ENCODE assay signal across 18 cellular contexts in the genomic region with DNA sequence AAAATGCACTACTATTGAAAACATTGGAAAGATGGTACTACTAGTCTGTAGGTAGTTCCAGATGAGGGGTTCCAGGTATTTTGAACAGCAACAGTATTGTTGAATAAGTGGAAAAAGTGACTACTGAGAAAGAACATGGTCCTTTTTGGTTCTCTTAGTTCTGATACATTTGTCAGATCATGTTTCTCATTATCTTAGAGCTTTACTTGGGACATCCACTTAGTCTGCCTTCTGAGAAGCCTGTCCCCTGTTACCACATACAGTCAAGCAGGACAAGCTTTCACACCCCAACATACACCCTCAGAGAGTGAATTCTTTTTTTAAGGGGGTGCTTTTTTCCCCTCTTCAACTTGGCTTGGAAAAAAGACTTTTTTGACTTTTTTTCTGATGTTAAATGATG. TPM values are rescaled to one million over a fixed set of nuclear protein-coding genes. Genes with fewer than 3 reads are reported as not detected.
DNase-seq lines count a peak whose midpoint lies in the region; ATAC-seq and TF ChIP-seq lines count a peak whose summit lies in the region.
"Had no signal": no experiment of that assay in that cellular context is flagged by ENCODE, and none has a peak within 500 bp of the region (broad histone marks: within the 10 kb centered on the region; RNA-seq: fewer than 3 reads in every experiment).

No MANE protein-coding gene starts in this region.

- no peak overlapping the region for H3K4me2 ChIP-seq in SK-N-SH

- H3F3A ChIP-seq in SK-N-SH (replicated peaks; ENCODE audit: insufficient read depth): peaks cover 12% of the 10 kb centered on the region

- POLR2A ChIA-PET in activated CD8-positive, alpha-beta T cell treated with anti-CD3 and anti-CD28 coated beads for 36 hours (lab: Charles Lee): interaction anchor here (0.6 to 1.0 kb wide), 2 partner anchors 9 to 38 kb away, joined by 3 read pairs; no protein-coding TSS in a partner anchor
- POLR2A ChIA-PET in activated CD8-positive, alpha-beta T cell treated with anti-CD3 and anti-CD28 coated beads, Interleukin-2, amount 10 ng/mL, durations not matched to agents 7 days and 5 days (lab: Charles Lee): no interaction called here
- POLR2A ChIA-PET in Panc1 (lab: Charles Lee): no interaction called here
- POLR2A ChIA-PET in SK-N-SH (lab: Yijun Ruan, JAX): no interaction called here

- DNase-seq in activated CD8-positive, alpha-beta T cell treated with anti-CD3 and anti-CD28 coated beads for 36 hours: no peak
- no peak for DNase-seq in activated CD8-positive, alpha-beta T cell treated with anti-CD3 and anti-CD28 coated beads, Interleukin-2, amount 10 ng/mL, durations not matched to agents 7 days and 5 days
- no peak for DNase-seq in Panc1 (ENCODE audit: low read depth, low spot score)
- peak; percentile 38 for DNase-seq in myocyte (ENCODE audit: low read depth)
- no peak for DNase-seq in thyroid gland
- DNase-seq in SK-N-SH: no peak
- DNase-seq: AML-193, DMS53, GDM1, Karpas-422, NCI-H1417 treated with DMSO at 0.1 percent for 48 hours, NCI-H187, NCI-H446, NCI-H526 had no signal

- CTCF ChIA-PET in activated CD8-positive, alpha-beta T cell treated with anti-CD3 and anti-CD28 coated beads for 36 hours (lab: Charles Lee): interaction anchor here (2.9 kb wide), 1 partner anchor 64 kb away, joined by 14 read pairs; no protein-coding TSS in a partner anchor
- CTCF ChIA-PET in activated CD8-positive, alpha-beta T cell treated with anti-CD3 and anti-CD28 coated beads, Interleukin-2, amount 10 ng/mL, durations not matched to agents 7 days and 5 days (lab: Charles Lee): interaction anchor here (1.4 to 2.3 kb wide), 3 partner anchors 28 to 72 kb away, joined by 4 to 11 read pairs (median 8); no protein-coding TSS in a partner anchor
- CTCF ChIA-PET in Panc1 (lab: Charles Lee): interaction anchor here (1.4 kb wide), 1 partner anchor 29 kb away, joined by 3 read pairs; no protein-coding TSS in a partner anchor
- CTCF ChIA-PET in SK-N-SH (lab: Yijun Ruan, JAX): interaction anchor here (1.6 kb wide), 1 partner anchor 28 kb away, joined by 7 read pairs; no protein-coding TSS in a partner anchor

- H3K4me3 Mint-ChIP-seq in activated CD8-positive, alpha-beta T cell treated with anti-CD3 and anti-CD28 coated beads for 36 hours: no peak overlapping the region
- no peak overlapping the region for H3K4me3 Mint-ChIP-seq in activated CD8-positive, alpha-beta T cell treated with anti-CD3 and anti-CD28 coated beads, Interleukin-2, amount 10 ng/mL, durations not matched to agents 7 days and 5 days

- H3K4me1 Mint-ChIP-seq in activated CD8-positive, alpha-beta T cell treated with anti-CD3 and anti-CD28 coated beads for 36 hours (ENCODE audit: low read depth): peaks cover 26% of the 10 kb centered on the region
- H3K4me1 Mint-ChIP-seq in activated CD8-positive, alpha-beta T cell treated with anti-CD3 and anti-CD28 coated beads, Interleukin-2, amount 10 ng/mL, durations not matched to agents 7 days and 5 days (ENCODE audit: low read depth): peaks cover 2% of the 10 kb centered on the region

- H3K4me3 ChIP-seq in Panc1 (ENCODE audit: low read depth in 2 of 2, low read length in 2 of 2) (no peak overlapping the region), thyroid gland (replicated peaks in 1 of 3) (no peak overlapping the region), SK-N-SH (ENCODE audit: low read depth in 2 of 2, low read length in 1 of 2) (no peak overlapping the region)
- H3K4me3 ChIP-seq: SJSA1 had no signal

- H3K9me2 ChIP-seq in SK-N-SH: no peaks in the 10 kb centered on the region

- H3K36me3 ChIP-seq in Panc1 (ENCODE audit: control insufficient read depth, insufficient read depth, low read length): no peaks in the 10 kb centered on the region
- H3K36me3 ChIP-seq in thyroid gland: no peaks in the 10 kb centered on the region
- no peaks in the 10 kb centered on the region for H3K36me3 ChIP-seq in SK-N-SH (replicated peaks in 1 of 2; ENCODE audit: control insufficient read depth in 1 of 2, insufficient read depth in 2 of 2, low read length in 1 of 2)
- H3K36me3 ChIP-seq: SJSA1 had no signal

- H3K9me3 Mint-ChIP-seq in activated CD8-positive, alpha-beta T cell treated with anti-CD3 and anti-CD28 coated beads for 36 hours: no peaks in the 10 kb centered on the region
- H3K9me3 Mint-ChIP-seq in activated CD8-positive, alpha-beta T cell treated with anti-CD3 and anti-CD28 coated beads, Interleukin-2, amount 10 ng/mL, durations not matched to agents 7 days and 5 days (ENCODE audit: insufficient read depth): no peaks in the 10 kb centered on the region

- no peak overlapping the region for H2AFZ ChIP-seq in SK-N-SH (ENCODE audit: low read depth)

- BruUV-seq in Panc1 (replicated peaks; lab: Mats Ljungman, UMichigan): no TSS peak

- peaks cover 94% of the 10 kb centered on the region for H3K79me2 ChIP-seq in SK-N-SH (ENCODE audit: insufficient read depth)

- H3K27ac Mint-ChIP-seq in activated CD8-positive, alpha-beta T cell treated with anti-CD3 and anti-CD28 coated beads for 36 hours: no peak overlapping the region
- no peak overlapping the region for H3K27ac Mint-ChIP-seq in activated CD8-positive, alpha-beta T cell treated with anti-CD3 and anti-CD28 coated beads, Interleukin-2, amount 10 ng/mL, durations not matched to agents 7 days and 5 days

- H3K4me1 ChIP-seq in Panc1 (ENCODE audit: control insufficient read depth, insufficient read depth, low read length) (peaks cover 65% of the 10 kb centered on the region), thyroid gland (peaks cover 81 to 89% of the 10 kb centered on the region in 2 donors), SK-N-SH (ENCODE audit: control insufficient read depth in 1 of 2, insufficient read depth in 2 of 2, low read depth in 1 of 2, low read length in 1 of 2) (peaks cover 5 to 34% of the 10 kb centered on the region in 2 experiments; a peak in 3 of 4 replicates)

- no peaks in the 10 kb centered on the region for H3K27me3 Mint-ChIP-seq in activated CD8-positive, alpha-beta T cell treated with anti-CD3 and anti-CD28 coated beads for 36 hours
- peaks cover 6% of the 10 kb centered on the region for H3K27me3 Mint-ChIP-seq in activated CD8-positive, alpha-beta T cell treated with anti-CD3 and anti-CD28 coated beads, Interleukin-2, amount 10 ng/mL, durations not matched to agents 7 days and 5 days (ENCODE audit: low read depth)

- TF ChIP-seq CTCF in activated CD8-positive, alpha-beta T cell treated with anti-CD3 and anti-CD28 coated beads for 36 hours (IDR thresholded peaks at IDR 0.05): no peak
- TF ChIP-seq CTCF in Panc1 (IDR thresholded peaks at IDR 0.05): no peak
- TF ChIP-seq CTCF in thyroid gland (IDR thresholded peaks at IDR 0.05): no peak
- no peak for TF ChIP-seq CTCF in SK-N-SH (IDR thresholded peaks at IDR 0.05)

- no peak for TF ChIP-seq RAD21 in SK-N-SH (IDR thresholded peaks at IDR 0.05; ENCODE audit: low read length)

- TF ChIP-seq POLR2A in thyroid gland (IDR thresholded peaks at IDR 0.05): no peak

- H3K27me3 ChIP-seq in Panc1 (ENCODE audit: control insufficient read depth, insufficient read depth, low read length): no peaks in the 10 kb centered on the region
- no peaks in the 10 kb centered on the region for H3K27me3 ChIP-seq in thyroid gland
- no peaks in the 10 kb centered on the region for H3K27me3 ChIP-seq in SK-N-SH (ENCODE audit: insufficient read depth)
- H3K27me3 ChIP-seq: SJSA1 had no signal

- peaks cover 40% of the 10 kb centered on the region for H4K20me1 ChIP-seq in SK-N-SH (ENCODE audit: insufficient read depth)

- intact Hi-C loops in activated CD8-positive, alpha-beta T cell treated with anti-CD3 and anti-CD28 coated beads for 36 hours (cut with micrococcal nuclease): no loop called here
- intact Hi-C loops in Panc1 (cut with micrococcal nuclease; ENCODE audit: unreplicated experiment): no loop called here
- intact Hi-C loops in thyroid gland (cut with DNase I): no loop called here

- ATAC-seq in activated CD8-positive, alpha-beta T cell treated with anti-CD3 and anti-CD28 coated beads for 36 hours: peak; percentile 84
- no peak for ATAC-seq in activated CD8-positive, alpha-beta T cell treated with anti-CD3 and anti-CD28 coated beads, Interleukin-2, amount 10 ng/mL, durations not matched to agents 7 days and 5 days
- ATAC-seq in Panc1 (no peak), GM19351 (IDR thresholded peaks at IDR 0.05; ENCODE audit: unreplicated experiment) (no peak)
- ATAC-seq: Right ventricle myocardium inferior had no signal

- TF ChIP-seq EP300 in SK-N-SH (IDR thresholded peaks at IDR 0.05; ENCODE audit: borderline replicate concordance in 1 of 2, low read depth in 1 of 2, low read length in 1 of 2): no peak

- H3K27ac ChIP-seq in Panc1 (ENCODE audit: low read length) (peak overlapping the region; percentile 76), thyroid gland (peak overlapping the region; percentile 33 to 79 (median 56)), SK-N-SH (ENCODE audit: low read depth in 2 of 2, low read length in 1 of 2) (no peak overlapping the region)
- H3K27ac ChIP-seq: C4-2B, SJSA1 had no signal

- H3K9me3 ChIP-seq in Panc1 (ENCODE audit: control insufficient read depth, insufficient read depth, low read depth, low read length) (no peaks in the 10 kb centered on the region), thyroid gland (no peaks in the 10 kb centered on the region), SK-N-SH (no peaks in the 10 kb centered on the region)
- H3K9me3 ChIP-seq: SJSA1 had no signal

- in situ Hi-C loops in Panc1 (cut with HindIII; ENCODE audit: low pct_unique_long_range_greater_than_20kb, low sequenced_read_pairs): no loop called here

- no peaks in the 10 kb centered on the region for H3K36me3 Mint-ChIP-seq in activated CD8-positive, alpha-beta T cell treated with anti-CD3 and anti-CD28 coated beads for 36 hours (ENCODE audit: low read depth)
- H3K36me3 Mint-ChIP-seq in activated CD8-positive, alpha-beta T cell treated with anti-CD3 and anti-CD28 coated beads, Interleukin-2, amount 10 ng/mL, durations not matched to agents 7 days and 5 days (ENCODE audit: low read depth): no peaks in the 10 kb centered on the region

- H3K9ac ChIP-seq in SK-N-SH: no peak overlapping the region

TF ChIP-seq in SK-N-SH, 30 proteins besides CTCF, POLR2A, EP300 and RAD21:
- TF ChIP-seq GABPA (IDR thresholded peaks at IDR 0.05; ENCODE audit: low read depth) (no peak), ELF1 (IDR thresholded peaks at IDR 0.05) (no peak)

RNA-seq across cellular contexts. Expression of gene MACF1, which starts 41.0 kb away (rescaled TPM):
- 100 to 1,000 TPM; 201 to 215 TPM for total RNA-seq in activated CD8-positive, alpha-beta T cell treated with anti-CD3 and anti-CD28 coated beads for 36 hours
- total RNA-seq in activated CD8-positive, alpha-beta T cell treated with anti-CD3 and anti-CD28 coated beads, Interleukin-2, amount 10 ng/mL, durations not matched to agents 7 days and 5 days: 100 to 1,000 TPM; 353 to 366 TPM
- total RNA-seq in Panc1 (2021; ENCODE audit: unreplicated experiment): 413 TPM
- polyA plus RNA-seq in Panc1 (2012; ENCODE audit: insufficient read length): 162 TPM
- 803 and 838 TPM in 2 replicates for total RNA-seq in myocyte
- polyA plus RNA-seq in myocyte (2012): 293 TPM
- total RNA-seq in thyroid gland: 100 to 1,000 TPM; 308 to 834 (median 427) TPM
- polyA plus RNA-seq in SK-N-SH (2012; rRNA removed): 37.6 and 45.9 TPM in 2 replicates
- 34.1 and 37.3 TPM in 2 replicates for polyA plus RNA-seq in SK-N-SH (2012; cell fraction: cytosol; rRNA removed)
- polyA plus RNA-seq in SK-N-SH (2012; cell fraction: nucleus; rRNA removed): 141 and 172 TPM in 2 replicates

Comparison
In these comparisons a context has a peak if more than half of its experiments do, and no peak if none do; other contexts are left out.
1. H3K27ac ChIP-seq: peak in Panc1 (single experiment) and thyroid gland (3 of 3); none in SK-N-SH (0 of 2).